Comparison of ENCODE assay signal across 22 cellular contexts in the genomic region with DNA sequence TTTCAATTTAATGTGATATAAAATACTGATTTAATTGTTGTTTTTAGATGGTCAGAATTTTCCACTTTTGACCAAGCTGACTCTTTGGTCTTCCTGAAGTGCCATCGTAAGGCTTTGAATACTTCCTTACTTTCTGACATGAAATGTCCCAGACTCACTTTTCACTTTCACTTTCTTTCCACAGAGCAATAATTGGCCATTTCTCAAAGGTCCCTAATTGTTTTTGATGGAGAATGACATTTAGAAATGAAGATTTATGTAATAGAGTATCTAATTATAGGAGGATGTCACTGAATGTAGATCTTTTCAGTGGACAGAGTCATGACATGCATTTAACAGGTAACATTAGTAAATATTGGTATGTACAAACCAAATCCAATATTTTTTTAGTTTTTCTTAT.
"Had no signal": no experiment of that assay in that cellular context is flagged by ENCODE, and none has a peak within 500 bp of the region (broad histone marks: within the 10 kb centered on the region; RNA-seq: fewer than 3 reads in every experiment).

No MANE protein-coding gene starts in this region.

- H3K9me3 ChIP-seq: esophagus muscularis mucosa, left lung, right lobe of liver, transverse colon, upper lobe of right lung, uterus had no signal

- DNase-seq: dermis blood vessel endothelial cell; effector memory CD4-positive, alpha-beta T cell; foreskin melanocyte; glutamatergic neuron; heart right ventricle; hippocampal formation; left cardiac atrium; left lung; mesendoderm; midbrain; naive thymus-derived CD4-positive, alpha-beta T cell; right lobe of liver; small intestine; stimulated activated CD4-positive, alpha-beta T cell treated with anti-CD3 and anti-CD28 coated beads, Interleukin-15, amount 100 ng/mL, for 24 hours; stimulated activated CD4-positive, alpha-beta T cell treated with anti-CD3 and anti-CD28 coated beads, Interleukin-2, amount 100 ng/mL, for 48 hours; stimulated activated naive B cell treated with anti-CD40 and anti-IgM and Interleukin-4, amounts not matched to agents 10 μg/mL and 1 μg/mL and 100 μg/mL, for 72 hours; transverse colon; upper lobe of right lung; uterus had no signal

- H3K4me1 ChIP-seq: esophagus muscularis mucosa, heart right ventricle, left lung, parathyroid adenoma, right lobe of liver, transverse colon, upper lobe of right lung, uterus had no signal

- H3K4me2 ChIP-seq: neural progenitor cell had no signal

- H3K27ac ChIP-seq: esophagus muscularis mucosa, heart right ventricle, left lung, neural progenitor cell, parathyroid adenoma, right lobe of liver, transverse colon, upper lobe of right lung, uterus had no signal

- H3K9ac ChIP-seq: neural progenitor cell, parathyroid adenoma had no signal

- H3K79me2 ChIP-seq: parathyroid adenoma had no signal

- ATAC-seq: heart right ventricle; left cardiac atrium; left lung; naive thymus-derived CD4-positive, alpha-beta T cell; right lobe of liver; stimulated activated naive B cell treated with anti-CD40 and anti-IgM and Interleukin-4, amounts not matched to agents 10 μg/mL and 1 μg/mL and 100 μg/mL, for 72 hours; upper lobe of right lung had no signal

- H2AFZ ChIP-seq: neural progenitor cell, parathyroid adenoma had no signal

- H3K36me3 ChIP-seq: esophagus muscularis mucosa, heart right ventricle, left lung, neural progenitor cell, right lobe of liver, transverse colon, upper lobe of right lung, uterus had no signal

- H3K4me3 ChIP-seq: esophagus muscularis mucosa, heart right ventricle, left lung, neural progenitor cell, right lobe of liver, transverse colon, upper lobe of right lung, uterus had no signal

- H3K27me3 ChIP-seq: esophagus muscularis mucosa, heart right ventricle, left lung, neural progenitor cell, right lobe of liver, transverse colon, upper lobe of right lung, uterus had no signal
